Comparison of ENCODE assay signal across 10 cellular contexts in genomic region chr20:10864076-10864672, GRCh38.
DNase-seq lines count a peak whose midpoint lies in the region; ATAC-seq and TF ChIP-seq lines count a peak whose summit lies in the region.
"Had no signal": no experiment of that assay in that cellular context is flagged by ENCODE, and none has a peak within 500 bp of the region (broad histone marks: within the 10 kb centered on the region; RNA-seq: fewer than 3 reads in every experiment).

No MANE protein-coding gene starts in this region.

- H3K36me3 ChIP-seq in breast epithelium: no peaks in the 10 kb centered on the region
- no peaks in the 10 kb centered on the region for H3K36me3 ChIP-seq in brain microvascular endothelial cell (replicated peaks)
- H3K36me3 ChIP-seq in lung (ENCODE audit: control insufficient read depth in 2 of 2, insufficient read depth in 2 of 2, low read length in 2 of 2): no peaks in the 10 kb centered on the region

- no peak for TF ChIP-seq POLR2A in breast epithelium (IDR thresholded peaks at IDR 0.05)

- no peak overlapping the region for H3K4me3 ChIP-seq in breast epithelium
- H3K4me3 ChIP-seq in brain microvascular endothelial cell (ENCODE audit: low read depth, low read length): no peak overlapping the region
- no peak overlapping the region for H3K4me3 ChIP-seq in lung

- in situ Hi-C loops in brain microvascular endothelial cell (cut with HindIII; ENCODE audit: low pct_ligation_motif_present, low sequenced_read_pairs): no loop called here

- no peaks in the 10 kb centered on the region for H3K9me3 ChIP-seq in breast epithelium
- H3K9me3 ChIP-seq in lung (ENCODE audit: control insufficient read depth in 2 of 2, insufficient read depth in 1 of 2, low read length in 1 of 2): no peaks in the 10 kb centered on the region

- H3K4me1 Mint-ChIP-seq in MCF 10A (ENCODE audit: insufficient read depth, unreplicated experiment): peaks cover 56% of the 10 kb centered on the region
- H3K4me1 Mint-ChIP-seq: activated naive CD8-positive, alpha-beta T cell treated with anti-CD3 and anti-CD28 coated beads, Interleukin-2, amount 10 ng/mL, durations not matched to agents 7 days and 5 days had no signal

- peak; percentile 66 for ATAC-seq in lung (ENCODE audit: insufficient read depth, low FRiP score)
- ATAC-seq in HG02678 (IDR thresholded peaks at IDR 0.05; ENCODE audit: unreplicated experiment): no peak
- no peak for ATAC-seq in GM18867 (IDR thresholded peaks at IDR 0.05; ENCODE audit: unreplicated experiment)

- POLR2A ChIA-PET in MCF 10A (lab: Yijun Ruan, JAX): interaction anchor here (0.7 to 5.3 kb wide), 22 partner anchors 11 to 486 kb away, joined by 3 to 50 read pairs (median 4); partner anchors contain the start of gene JAG1

- H3K27me3 ChIP-seq in breast epithelium (no peaks in the 10 kb centered on the region), brain microvascular endothelial cell (replicated peaks) (no peaks in the 10 kb centered on the region), lung (ENCODE audit: control insufficient read depth, insufficient read depth) (no peaks in the 10 kb centered on the region)

- TF ChIP-seq CTCF in MCF 10A (IDR thresholded peaks at IDR 0.05; ENCODE audit: unreplicated experiment) (no peak), breast epithelium (IDR thresholded peaks at IDR 0.05) (no peak), brain microvascular endothelial cell (IDR thresholded peaks at IDR 0.05; ENCODE audit: low read depth, low read length, missing control alignments) (no peak), lung (IDR thresholded peaks at IDR 0.05; ENCODE audit: control extremely low read depth, extremely low read depth) (no peak)

- H3K36me3 Mint-ChIP-seq in MCF 10A (ENCODE audit: insufficient read depth, unreplicated experiment): no peaks in the 10 kb centered on the region
- H3K36me3 Mint-ChIP-seq: activated naive CD8-positive, alpha-beta T cell treated with anti-CD3 and anti-CD28 coated beads, Interleukin-2, amount 10 ng/mL, durations not matched to agents 7 days and 5 days had no signal

- CTCF ChIA-PET in MCF 10A (lab: Yijun Ruan, JAX): interaction anchor here (0.9 to 2.4 kb wide), 3 partner anchors 11 to 341 kb away, joined by 3 to 8 read pairs (median 3); no protein-coding TSS in a partner anchor

- intact Hi-C loops in MCF 10A (cut with micrococcal nuclease): loop anchor here (5.0 to 10.0 kb wide), 9 partner anchors 58 to 681 kb away; no protein-coding TSS in a partner anchor
- intact Hi-C loops in breast epithelium (cut with DNase I; ENCODE audit: low total_unique reads): no loop called here

- H3K4me3 Mint-ChIP-seq in MCF 10A (ENCODE audit: unreplicated experiment): peak overlapping the region; percentile 54
- H3K4me3 Mint-ChIP-seq: activated naive CD8-positive, alpha-beta T cell treated with anti-CD3 and anti-CD28 coated beads, Interleukin-2, amount 10 ng/mL, durations not matched to agents 7 days and 5 days; T-helper 1 cell treated with Interleukin-12 subunit alpha and Interleukin-12 subunit beta and Interleukin-4 antibody, amounts not matched to agents 30 μg/mL and 1 μg/mL, for 36 hours had no signal

- BruUV-seq in MCF 10A (replicated peaks; lab: Mats Ljungman, UMichigan): no TSS peak

- no peaks in the 10 kb centered on the region for H3K4me1 ChIP-seq in breast epithelium
- peaks cover 6 to 10% of the 10 kb centered on the region in 2 donors for H3K4me1 ChIP-seq in lung (ENCODE audit: control insufficient read depth in 2 of 2, insufficient read depth in 2 of 2, low read length in 2 of 2)

- peaks cover 5% of the 10 kb centered on the region for H3K9me3 Mint-ChIP-seq in MCF 10A (ENCODE audit: unreplicated experiment)
- H3K9me3 Mint-ChIP-seq: activated naive CD8-positive, alpha-beta T cell treated with anti-CD3 and anti-CD28 coated beads, Interleukin-2, amount 10 ng/mL, durations not matched to agents 7 days and 5 days; T-helper 1 cell treated with Interleukin-12 subunit alpha and Interleukin-12 subunit beta and Interleukin-4 antibody, amounts not matched to agents 30 μg/mL and 1 μg/mL, for 36 hours had no signal

- peak; percentile 45 for DNase-seq in MCF 10A (ENCODE audit: unreplicated experiment)
- DNase-seq in breast epithelium (ENCODE audit: low spot score in 2 of 2): no peak
- DNase-seq in brain microvascular endothelial cell: peak; percentile 12
- DNase-seq in lung (ENCODE audit: low spot score): peak; percentile 31
- DNase-seq in hepatic stellate cell (ENCODE audit: low spot score): no peak
- no peak for DNase-seq in DMS 273 treated with DMSO at 0.1 percent for 48 hours (lab: John Stamatoyannopoulos, UW)
- DNase-seq: activated naive CD8-positive, alpha-beta T cell treated with anti-CD3 and anti-CD28 coated beads, Interleukin-2, amount 10 ng/mL, durations not matched to agents 7 days and 5 days had no signal

- H3K27me3 Mint-ChIP-seq in MCF 10A (ENCODE audit: insufficient read depth, unreplicated experiment): no peaks in the 10 kb centered on the region
- H3K27me3 Mint-ChIP-seq: activated naive CD8-positive, alpha-beta T cell treated with anti-CD3 and anti-CD28 coated beads, Interleukin-2, amount 10 ng/mL, durations not matched to agents 7 days and 5 days had no signal

- H3K27ac ChIP-seq in breast epithelium (peak overlapping the region in 1 of 2 donors; percentile 3), brain microvascular endothelial cell (peak overlapping the region; percentile 51), lung (ENCODE audit: low read depth in 1 of 2, low read length in 1 of 2) (peak overlapping the region in 1 of 2 donors; percentile 21)

- H3K27ac Mint-ChIP-seq in MCF 10A (ENCODE audit: low read depth, unreplicated experiment): peak overlapping the region; percentile 91
- H3K27ac Mint-ChIP-seq: activated naive CD8-positive, alpha-beta T cell treated with anti-CD3 and anti-CD28 coated beads, Interleukin-2, amount 10 ng/mL, durations not matched to agents 7 days and 5 days; T-helper 1 cell treated with Interleukin-12 subunit alpha and Interleukin-12 subunit beta and Interleukin-4 antibody, amounts not matched to agents 30 μg/mL and 1 μg/mL, for 36 hours had no signal

- WGBS in lung, 2 donors: 30 to 38% methylated on average over 8 of the region's 8 CpGs

Comparison
In these comparisons a context has a peak if more than half of its experiments do, and no peak if none do; other contexts are left out.
1. DNase-seq: peak in MCF 10A (single experiment), brain microvascular endothelial cell (single experiment) and lung (single experiment); none in breast epithelium (0 of 2), hepatic stellate cell (single experiment) and DMS 273 treated with DMSO at 0.1 percent for 48 hours (single experiment).